In genomic region chr10:49166804-49167628, GRCh38 we compare ENCODE assay signal across 35 cellular contexts. TPM values are rescaled to one million over a fixed set of nuclear protein-coding genes. Genes with fewer than 3 reads are reported as not detected.
DNase-seq lines count a peak whose midpoint lies in the region; ATAC-seq lines count a peak whose summit lies in the region.
"Had no signal": no experiment of that assay in that cellular context is flagged by ENCODE, and none has a peak within 500 bp of the region (broad histone marks: within the 10 kb centered on the region; RNA-seq: fewer than 3 reads in every experiment).

No MANE protein-coding gene starts in this region.

- H2BK12ac ChIP-seq in mesenchymal stem cell (ENCODE audit: low read length in 2 of 2) = no peak overlapping the region

- H4K8ac ChIP-seq in mesenchymal stem cell (ENCODE audit: low read length) = no peak overlapping the region

- no peak overlapping the region for H2AFZ ChIP-seq in mesenchymal stem cell (ENCODE audit: low read depth, low read length)
- H2AFZ ChIP-seq: GM23248 had no signal

- H3K36me3 ChIP-seq in CD8-positive, alpha-beta memory T cell (ENCODE audit: insufficient read depth, low read length) = no peaks in the 10 kb centered on the region
- H3K36me3 ChIP-seq in mesenchymal stem cell (ENCODE audit: control insufficient read depth in 1 of 2, insufficient read depth in 2 of 2, low read depth in 1 of 2, low read length in 2 of 2) = no peaks in the 10 kb centered on the region
- H3K36me3 ChIP-seq: ascending aorta, cardiac muscle cell, ovary, suprapubic skin had no signal

- H3K18ac ChIP-seq in mesenchymal stem cell (ENCODE audit: low read depth in 1 of 2, low read length in 2 of 2) = no peak overlapping the region

- no peak overlapping the region for H2AK5ac ChIP-seq in mesenchymal stem cell (ENCODE audit: low read length, severe bottlenecking)

- no peak overlapping the region for H3K4me3 Mint-ChIP-seq in T-helper 2 cell treated with Interferon-gamma antibody and Interleukin-4, amounts not matched to agents 5 μg/mL and 100 μg/mL, for 36 hours
- no peak overlapping the region for H3K4me3 Mint-ChIP-seq in CD8-positive, alpha-beta memory T cell
- H3K4me3 Mint-ChIP-seq in activated T-helper 17 cell treated with anti-CD3 and anti-CD28 coated beads, Interleukin-2, amount 50 U/mL, for 72 hours = peak overlapping the region; percentile 50
- H3K4me3 Mint-ChIP-seq: activated naive CD8-positive, alpha-beta T cell treated with anti-CD3 and anti-CD28 coated beads, Interleukin-2, amount 10 ng/mL, durations not matched to agents 7 days and 5 days; CD14-positive monocyte; naive thymus-derived CD8-positive, alpha-beta T cell; stimulated activated naive B cell treated with anti-CD40 and anti-IgM and Interleukin-4, amounts not matched to agents 10 μg/mL and 1 μg/mL and 100 μg/mL, for 72 hours had no signal

- H3K14ac ChIP-seq in mesenchymal stem cell (ENCODE audit: low read length in 2 of 2) = no peak overlapping the region

- H2BK15ac ChIP-seq in mesenchymal stem cell (ENCODE audit: low read depth, poor library complexity, severe bottlenecking) = no peak overlapping the region

- no peak overlapping the region for H3K4me2 ChIP-seq in mesenchymal stem cell (ENCODE audit: low read length, poor library complexity, severe bottlenecking)

- H3K27me3 ChIP-seq in CD8-positive, alpha-beta memory T cell (ENCODE audit: insufficient read depth, low read length, poor library complexity, severe bottlenecking) = no peaks in the 10 kb centered on the region
- peaks cover 0 to 19% of the 10 kb centered on the region in 2 experiments for H3K27me3 ChIP-seq in mesenchymal stem cell (ENCODE audit: control insufficient read depth in 1 of 2, insufficient read depth in 1 of 2, low read length in 2 of 2)
- H3K27me3 ChIP-seq: ascending aorta, cardiac muscle cell, ovary, suprapubic skin had no signal

- H3K79me1 ChIP-seq in mesenchymal stem cell (replicated peaks; ENCODE audit: low read length, poor library complexity, severe bottlenecking) = no peaks in the 10 kb centered on the region

- no peak overlapping the region for H3K4me3 ChIP-seq in CD8-positive, alpha-beta memory T cell (ENCODE audit: low read length)
- H3K4me3 ChIP-seq in mesenchymal stem cell (ENCODE audit: insufficient read depth in 1 of 2, low read depth in 1 of 2, low read length in 2 of 2) = no peak overlapping the region
- H3K4me3 ChIP-seq: ascending aorta, cardiac muscle cell, coronary artery, GM23248, ovary, suprapubic skin had no signal

- H3K9me3 Mint-ChIP-seq in T-helper 2 cell treated with Interferon-gamma antibody and Interleukin-4, amounts not matched to agents 5 μg/mL and 100 μg/mL, for 36 hours = no peaks in the 10 kb centered on the region
- H3K9me3 Mint-ChIP-seq in CD8-positive, alpha-beta memory T cell = peaks cover 0 to 6% (median 0%) of the 10 kb centered on the region in 5 donors
- peaks cover 4% of the 10 kb centered on the region for H3K9me3 Mint-ChIP-seq in activated T-helper 17 cell treated with anti-CD3 and anti-CD28 coated beads, Interleukin-2, amount 50 U/mL, for 72 hours
- H3K9me3 Mint-ChIP-seq: activated naive CD8-positive, alpha-beta T cell treated with anti-CD3 and anti-CD28 coated beads, Interleukin-2, amount 10 ng/mL, durations not matched to agents 7 days and 5 days; CD14-positive monocyte; naive thymus-derived CD8-positive, alpha-beta T cell; stimulated activated naive B cell treated with anti-CD40 and anti-IgM and Interleukin-4, amounts not matched to agents 10 μg/mL and 1 μg/mL and 100 μg/mL, for 72 hours had no signal

- H3K4ac ChIP-seq in mesenchymal stem cell (ENCODE audit: low read depth in 1 of 2, low read length in 2 of 2) = no peak overlapping the region

- WGBS in mesenchymal stem cell = 83% methylated on average over 16 of the region's 17 CpGs

- H3K9ac ChIP-seq in mesenchymal stem cell (ENCODE audit: low read length) = no peak overlapping the region
- H3K9ac ChIP-seq: GM23248 had no signal

- H3K4me1 Mint-ChIP-seq in T-helper 2 cell treated with Interferon-gamma antibody and Interleukin-4, amounts not matched to agents 5 μg/mL and 100 μg/mL, for 36 hours (ENCODE audit: low read depth) = peaks cover 30% of the 10 kb centered on the region
- peaks cover 6 to 8% (median 8%) of the 10 kb centered on the region in 3 donors for H3K4me1 Mint-ChIP-seq in CD8-positive, alpha-beta memory T cell
- peaks cover 27% of the 10 kb centered on the region for H3K4me1 Mint-ChIP-seq in activated T-helper 17 cell treated with anti-CD3 and anti-CD28 coated beads, Interleukin-2, amount 50 U/mL, for 72 hours

- no peak overlapping the region for H2BK5ac ChIP-seq in mesenchymal stem cell (ENCODE audit: low read depth, low read length, poor library complexity, severe bottlenecking)

- CTCF ChIA-PET in CD8-positive, alpha-beta memory T cell (lab: Charles Lee) = no interaction called here

- H4K91ac ChIP-seq in mesenchymal stem cell (ENCODE audit: low read length) = no peak overlapping the region

- peak overlapping the region; percentile 67 for H3K27ac ChIP-seq in CD8-positive, alpha-beta memory T cell (ENCODE audit: low read depth, low read length)
- no peak overlapping the region for H3K27ac ChIP-seq in mesenchymal stem cell (ENCODE audit: low read length, poor library complexity, severe bottlenecking)
- H3K27ac ChIP-seq: ascending aorta, cardiac muscle cell, coronary artery, GM23248, ovary, suprapubic skin had no signal

- H3K23ac ChIP-seq in mesenchymal stem cell (ENCODE audit: low read length in 2 of 2) = no peak overlapping the region

- H3K4me1 ChIP-seq in CD8-positive, alpha-beta memory T cell (ENCODE audit: insufficient read depth, low read length) = peaks cover 9% of the 10 kb centered on the region
- peaks cover 1% of the 10 kb centered on the region for H3K4me1 ChIP-seq in mesenchymal stem cell (ENCODE audit: control insufficient read depth, insufficient read depth, low read depth, low read length)
- H3K4me1 ChIP-seq: ascending aorta had no signal

- H2BK120ac ChIP-seq in mesenchymal stem cell (ENCODE audit: low read depth, low read length) = no peak overlapping the region

- H3K27ac Mint-ChIP-seq in T-helper 2 cell treated with Interferon-gamma antibody and Interleukin-4, amounts not matched to agents 5 μg/mL and 100 μg/mL, for 36 hours = peak overlapping the region; percentile 48
- H3K27ac Mint-ChIP-seq in CD8-positive, alpha-beta memory T cell = peak overlapping the region in 2 of 8 donors; percentile 33 to 42
- peak overlapping the region; percentile 74 for H3K27ac Mint-ChIP-seq in activated T-helper 17 cell treated with anti-CD3 and anti-CD28 coated beads, Interleukin-2, amount 50 U/mL, for 72 hours
- H3K27ac Mint-ChIP-seq: activated naive CD8-positive, alpha-beta T cell treated with anti-CD3 and anti-CD28 coated beads, Interleukin-2, amount 10 ng/mL, durations not matched to agents 7 days and 5 days; naive thymus-derived CD8-positive, alpha-beta T cell had no signal

- H3K9me3 ChIP-seq in CD8-positive, alpha-beta memory T cell (ENCODE audit: low read length) = no peaks in the 10 kb centered on the region
- no peaks in the 10 kb centered on the region for H3K9me3 ChIP-seq in mesenchymal stem cell (ENCODE audit: control insufficient read depth, low read length)
- H3K9me3 ChIP-seq: ascending aorta, ovary, suprapubic skin had no signal

- H3K36me3 Mint-ChIP-seq in T-helper 2 cell treated with Interferon-gamma antibody and Interleukin-4, amounts not matched to agents 5 μg/mL and 100 μg/mL, for 36 hours (ENCODE audit: low read depth) = peaks cover 20% of the 10 kb centered on the region
- peaks cover 0 to 3% (median 2%) of the 10 kb centered on the region in 3 donors for H3K36me3 Mint-ChIP-seq in CD8-positive, alpha-beta memory T cell
- H3K36me3 Mint-ChIP-seq in activated T-helper 17 cell treated with anti-CD3 and anti-CD28 coated beads, Interleukin-2, amount 50 U/mL, for 72 hours (ENCODE audit: low read depth) = peaks cover 97% of the 10 kb centered on the region
- H3K36me3 Mint-ChIP-seq: activated naive CD8-positive, alpha-beta T cell treated with anti-CD3 and anti-CD28 coated beads, Interleukin-2, amount 10 ng/mL, durations not matched to agents 7 days and 5 days; naive thymus-derived CD8-positive, alpha-beta T cell had no signal

- no peak for DNase-seq in T-helper 2 cell treated with Interferon-gamma antibody and Interleukin-4, amounts not matched to agents 5 μg/mL and 100 μg/mL, for 36 hours (ENCODE audit: low spot score)
- DNase-seq in T-helper 2 cell (no peak), islet precursor cell (peak; percentile 43), mesenteric fat pad (ENCODE audit: low spot score) (no peak), mesenchymal stem cell (no peak)
- no peak for DNase-seq in CD8-positive, alpha-beta memory T cell
- DNase-seq: activated CD4-positive, alpha-beta T cell treated with anti-CD3 and anti-CD28 coated beads for 1 hour; activated effector memory CD4-positive, alpha-beta T cell treated with anti-CD3 and anti-CD28 coated beads, Interleukin-2, amount 50 U/mL, for 16 hours; activated naive CD8-positive, alpha-beta T cell treated with anti-CD3 and anti-CD28 coated beads, Interleukin-2, amount 10 ng/mL, durations not matched to agents 7 days and 5 days; Calu3; DMS79 treated with DMSO at 0.1 percent for 48 hours; GDM1; GM23248; MM.1S; naive thymus-derived CD8-positive, alpha-beta T cell; NCI-H2029; NCI-H2227 treated with DMSO at 0.1 percent for 48 hours; ovary; retina; SHP77; stimulated activated naive B cell treated with anti-CD40 and anti-IgM and Interleukin-4, amounts not matched to agents 10 μg/mL and 1 μg/mL and 100 μg/mL, for 72 hours had no signal

- POLR2A ChIA-PET in CD8-positive, alpha-beta memory T cell (lab: Charles Lee) = no interaction called here

- no peaks in the 10 kb centered on the region for H3K27me3 Mint-ChIP-seq in T-helper 2 cell treated with Interferon-gamma antibody and Interleukin-4, amounts not matched to agents 5 μg/mL and 100 μg/mL, for 36 hours (ENCODE audit: low read depth)
- peaks cover 0 to 5% of the 10 kb centered on the region in 2 donors for H3K27me3 Mint-ChIP-seq in CD8-positive, alpha-beta memory T cell
- H3K27me3 Mint-ChIP-seq in activated T-helper 17 cell treated with anti-CD3 and anti-CD28 coated beads, Interleukin-2, amount 50 U/mL, for 72 hours = no peaks in the 10 kb centered on the region
- H3K27me3 Mint-ChIP-seq: stimulated activated naive B cell treated with anti-CD40 and anti-IgM and Interleukin-4, amounts not matched to agents 10 μg/mL and 1 μg/mL and 100 μg/mL, for 72 hours had no signal

- peak; percentile 1 for ATAC-seq in activated T-helper 17 cell treated with anti-CD3 and anti-CD28 coated beads, Interleukin-2, amount 50 U/mL, for 72 hours (replicated peaks)
- no peak for ATAC-seq in GM21367 (IDR thresholded peaks at IDR 0.05; ENCODE audit: unreplicated experiment)
- ATAC-seq: naive thymus-derived CD8-positive, alpha-beta T cell had no signal

RNA-seq across cellular contexts. Expression of gene TMEM273, which starts 21.2 kb away (rescaled TPM):
- total RNA-seq in CD8-positive, alpha-beta memory T cell = 10 to 100 TPM; 58.0 to 60.2 TPM
- 51.7 TPM for polyA plus RNA-seq in CD8-positive, alpha-beta memory T cell
- total RNA-seq in activated T-helper 17 cell treated with anti-CD3 and anti-CD28 coated beads, Interleukin-2, amount 50 U/mL, for 72 hours = 100 to 1,000 TPM in 1 of 2 donors, 10 to 100 TPM in 1; 92.2 to 262 TPM
- 17.9 TPM for total RNA-seq in mesenteric fat pad
- not detected for polyA plus RNA-seq in mesenchymal stem cell (2013, experiment 1 of 2)
- polyA plus RNA-seq in mesenchymal stem cell (2013, experiment 2 of 2) = not detected
- total RNA-seq: A172, Calu3, cardiac muscle cell, GM23248 had no signal
- polyA plus RNA-seq: cardiac muscle cell, GM23248, keratinocyte had no signal

RNA-seq across cellular contexts. Expression of gene FAM170B, which starts 33.2 kb away (rescaled TPM):
- total RNA-seq in CD8-positive, alpha-beta memory T cell = not detected
- polyA plus RNA-seq in CD8-positive, alpha-beta memory T cell = not detected
- not detected for total RNA-seq in activated T-helper 17 cell treated with anti-CD3 and anti-CD28 coated beads, Interleukin-2, amount 50 U/mL, for 72 hours
- total RNA-seq in mesenteric fat pad = not detected
- not detected for polyA plus RNA-seq in mesenchymal stem cell (2013, experiment 1 of 2)
- polyA plus RNA-seq in mesenchymal stem cell (2013, experiment 2 of 2) = not detected
- total RNA-seq: A172; activated naive CD8-positive, alpha-beta T cell treated with anti-CD3 and anti-CD28 coated beads, Interleukin-2, amount 10 ng/mL, durations not matched to agents 7 days and 5 days; ascending aorta; Calu3; cardiac muscle cell; GM23248; liver; mononuclear cell; naive thymus-derived CD8-positive, alpha-beta T cell; ovary; skeletal muscle tissue; suprapubic skin; urinary bladder had no signal
- polyA plus RNA-seq: cardiac muscle cell; CD14-positive monocyte; esophagus; GM23248; keratinocyte; liver; naive thymus-derived CD8-positive, alpha-beta T cell; ovary; urinary bladder had no signal

RNA-seq across cellular contexts. Expression of gene VSTM4, which starts 51.7 kb away (rescaled TPM):
- total RNA-seq in CD8-positive, alpha-beta memory T cell = under 1 TPM; 0.07 to 0.09 TPM
- not detected for polyA plus RNA-seq in CD8-positive, alpha-beta memory T cell
- total RNA-seq in activated T-helper 17 cell treated with anti-CD3 and anti-CD28 coated beads, Interleukin-2, amount 50 U/mL, for 72 hours = under 1 TPM; 0.06 to 0.13 TPM
- 41.7 TPM for total RNA-seq in mesenteric fat pad
- 1.1 TPM for polyA plus RNA-seq in mesenchymal stem cell (2013, experiment 1 of 2)
- polyA plus RNA-seq in mesenchymal stem cell (2013, experiment 2 of 2) = 1.2 TPM
- total RNA-seq: activated naive CD8-positive, alpha-beta T cell treated with anti-CD3 and anti-CD28 coated beads, Interleukin-2, amount 10 ng/mL, durations not matched to agents 7 days and 5 days; Calu3; naive thymus-derived CD8-positive, alpha-beta T cell had no signal
- polyA plus RNA-seq: CD14-positive monocyte, keratinocyte had no signal

Comparison
In these comparisons a context has a peak if more than half of its experiments do, and no peak if none do; other contexts are left out.
1. RNA of gene VSTM4, which starts 51.7 kb away (total RNA-seq): 41.7 TPM in mesenteric fat pad (single experiment); 0.06 to 0.13 TPM in activated T-helper 17 cell treated with anti-CD3 and anti-CD28 coated beads, Interleukin-2, amount 50 U/mL, for 72 hours and 0.07 to 0.09 TPM in CD8-positive, alpha-beta memory T cell; every median in the first group is over 10 times any median in the second.